In genomic region chr2:65057391-65058052, GRCh38 we compare ENCODE assay signal across 8 cellular contexts. TPM values are rescaled to one million over a fixed set of nuclear protein-coding genes. Genes with fewer than 3 reads are reported as not detected.
A peak's percentile ranks its signal among the peaks of the same experiment; 100 is the strongest.
DNase-seq lines count a peak whose midpoint lies in the region; ATAC-seq and TF ChIP-seq lines count a peak whose summit lies in the region.

No MANE protein-coding gene starts in this region.

- H3K4me3 Mint-ChIP-seq in activated CD4-positive, alpha-beta memory T cell treated with anti-CD3 and anti-CD28 coated beads, Interleukin-2, amount 10 ng/mL, durations not matched to agents 7 days and 5 days, result peak overlapping the region; percentile 75

- WGBS in esophagus squamous epithelium, 2 donors, result 18 to 38% methylated on average over 6 of the region's 6 CpGs
- WGBS in prostate gland, result 38% methylated on average over 6 of the region's 6 CpGs

- H3K4me1 Mint-ChIP-seq in activated CD4-positive, alpha-beta memory T cell treated with anti-CD3 and anti-CD28 coated beads, Interleukin-2, amount 10 ng/mL, durations not matched to agents 7 days and 5 days, result peaks cover 57% of the 10 kb centered on the region

- POLR2A ChIA-PET in activated CD4-positive, alpha-beta memory T cell treated with anti-CD3 and anti-CD28 coated beads, Interleukin-2, amount 10 ng/mL, durations not matched to agents 7 days and 5 days (lab: Charles Lee), result interaction anchor here (0.7 to 6.6 kb wide), 15 partner anchors 9 to 1216 kb away, joined by 3 to 58 read pairs (median 4); partner anchors contain the start of genes ACTR2, AFTPH, RAB1A and SLC1A4

- TF ChIP-seq POLR2A in esophagus squamous epithelium (IDR thresholded peaks at IDR 0.05), result peak in 1 of 4 donors; percentile 35
- peak; percentile 24 for TF ChIP-seq POLR2A in prostate gland (IDR thresholded peaks at IDR 0.05)

- H3K9me3 ChIP-seq in BLaER1 (no peaks in the 10 kb centered on the region), esophagus squamous epithelium (no peaks in the 10 kb centered on the region), prostate gland (no peaks in the 10 kb centered on the region)

- H3K4me3 ChIP-seq in BLaER1 (peak overlapping the region; percentile 91), esophagus squamous epithelium (peak overlapping the region; percentile 77 to 96 (median 94)), prostate gland (peak overlapping the region; percentile 79 to 90)

- H3K9me3 Mint-ChIP-seq in activated CD4-positive, alpha-beta memory T cell treated with anti-CD3 and anti-CD28 coated beads, Interleukin-2, amount 10 ng/mL, durations not matched to agents 7 days and 5 days, result no peaks in the 10 kb centered on the region

- H3K4me2 ChIP-seq in BLaER1, result peak overlapping the region; percentile 94

- TF ChIP-seq CTCF in esophagus squamous epithelium (IDR thresholded peaks at IDR 0.05) (no peak), prostate gland (IDR thresholded peaks at IDR 0.05) (no peak)

- H3K9ac ChIP-seq in BLaER1, result peak overlapping the region; percentile 95

- H3K27me3 ChIP-seq in BLaER1, result no peaks in the 10 kb centered on the region
- no peaks in the 10 kb centered on the region for H3K27me3 ChIP-seq in esophagus squamous epithelium
- H3K27me3 ChIP-seq in prostate gland (replicated peaks; ENCODE audit: insufficient read depth), result no peaks in the 10 kb centered on the region

- CTCF ChIA-PET in activated CD4-positive, alpha-beta memory T cell treated with anti-CD3 and anti-CD28 coated beads, Interleukin-2, amount 10 ng/mL, durations not matched to agents 7 days and 5 days (lab: Charles Lee), result interaction anchor here (0.9 to 7.4 kb wide), 4 partner anchors 7 to 140 kb away, joined by 4 to 38 read pairs (median 21); partner anchors contain the start of gene RAB1A

- H3K4me1 ChIP-seq in BLaER1 (peaks cover 88% of the 10 kb centered on the region), esophagus squamous epithelium (peaks cover 19 to 68% (median 52%) of the 10 kb centered on the region in 3 donors), prostate gland (replicated peaks) (no peaks in the 10 kb centered on the region)

- H3K36me3 ChIP-seq in BLaER1 (peaks cover 14% of the 10 kb centered on the region; the same call in 1 of the 2 replicates), esophagus squamous epithelium (no peaks in the 10 kb centered on the region), prostate gland (no peaks in the 10 kb centered on the region)

- intact Hi-C loops in esophagus squamous epithelium (cut with DNase I), result no loop called here
- intact Hi-C loops in prostate gland (cut with DNase I), result loop anchor here (5.0 to 10.0 kb wide), 2 partner anchors 70 to 377 kb away; partner anchors contain the start of gene SPRED2

- DNase-seq in NCI-H128 (lab: John Stamatoyannopoulos, UW; ENCODE audit: unreplicated experiment) (peak; percentile 25), esophagus squamous epithelium (lab: John Stamatoyannopoulos, UW) (no peak), prostate gland (ENCODE audit: low spot score) (no peak)
- peak; percentile 65 for DNase-seq in activated CD4-positive, alpha-beta memory T cell treated with anti-CD3 and anti-CD28 coated beads, Interleukin-2, amount 10 ng/mL, durations not matched to agents 7 days and 5 days

- peak overlapping the region; percentile 77 for H3K27ac Mint-ChIP-seq in activated CD4-positive, alpha-beta memory T cell treated with anti-CD3 and anti-CD28 coated beads, Interleukin-2, amount 10 ng/mL, durations not matched to agents 7 days and 5 days

- H3K36me3 Mint-ChIP-seq in activated CD4-positive, alpha-beta memory T cell treated with anti-CD3 and anti-CD28 coated beads, Interleukin-2, amount 10 ng/mL, durations not matched to agents 7 days and 5 days (ENCODE audit: low read depth), result no peaks in the 10 kb centered on the region

- H4K20me1 ChIP-seq in BLaER1, result peaks cover 52% of the 10 kb centered on the region

- H3K27me3 Mint-ChIP-seq in activated CD4-positive, alpha-beta memory T cell treated with anti-CD3 and anti-CD28 coated beads, Interleukin-2, amount 10 ng/mL, durations not matched to agents 7 days and 5 days, result no peaks in the 10 kb centered on the region

- H3K27ac ChIP-seq in BLaER1 (peak overlapping the region; percentile 92), esophagus squamous epithelium (peak overlapping the region; percentile 89 to 95 (median 94)), prostate gland (peak overlapping the region; percentile 76 to 81)

- ATAC-seq in GM19463 (IDR thresholded peaks at IDR 0.05; ENCODE audit: unreplicated experiment) (peak; percentile 20), GM21360 (IDR thresholded peaks at IDR 0.05; ENCODE audit: unreplicated experiment) (no peak), HG03457 (IDR thresholded peaks at IDR 0.05; ENCODE audit: unreplicated experiment) (no peak)

RNA-seq across cellular contexts. Expression of gene CEP68, which starts 1.3 kb away (rescaled TPM):
- total RNA-seq in activated CD4-positive, alpha-beta memory T cell treated with anti-CD3 and anti-CD28 coated beads, Interleukin-2, amount 10 ng/mL, durations not matched to agents 7 days and 5 days, result 10 to 100 TPM; 12.8 to 13.3 TPM
- total RNA-seq in esophagus squamous epithelium (10 to 100 TPM in 2 of 4 donors, 1 to 10 TPM in 2; 3.9 to 17.4 (median 8.6) TPM), prostate gland (10 to 100 TPM; 15.3 to 28.8 TPM)

Comparison
In these comparisons a context has a peak if more than half of its experiments do, and no peak if none do; other contexts are left out.
1. DNase-seq: peak in NCI-H128 (single experiment) and activated CD4-positive, alpha-beta memory T cell treated with anti-CD3 and anti-CD28 coated beads, Interleukin-2, amount 10 ng/mL, durations not matched to agents 7 days and 5 days (single experiment); none in esophagus squamous epithelium (single experiment) and prostate gland (single experiment).
2. Peak in every context shown above with its lines, with median percentiles within 50 percentile points of each other: H3K27ac ChIP-seq and H3K4me3 ChIP-seq.